In genomic region chr2:11799826-11800225, GRCh38 we compare ENCODE assay signal across 14 cellular contexts. TPM values are rescaled to one million over a fixed set of nuclear protein-coding genes. Genes with fewer than 3 reads are reported as not detected.
DNase-seq lines count a peak whose midpoint lies in the region; ATAC-seq and TF ChIP-seq lines count a peak whose summit lies in the region.
"Had no signal": no experiment of that assay in that cellular context is flagged by ENCODE, and none has a peak within 500 bp of the region (broad histone marks: within the 10 kb centered on the region; RNA-seq: fewer than 3 reads in every experiment).

No MANE protein-coding gene starts in this region.

- no peak overlapping the region for H3K4me3 ChIP-seq in right atrium auricular region
- no peak overlapping the region for H3K4me3 ChIP-seq in coronary artery
- H3K4me3 ChIP-seq in testis = no peak overlapping the region
- H3K4me3 ChIP-seq: GM23338 had no signal

- intact Hi-C loops in left cardiac atrium (cut with DNase I) (no loop called here), sciatic nerve (cut with DNase I) (no loop called here), testis (cut with DNase I; ENCODE audit: low total_unique reads) (no loop called here)

- ATAC-seq in left cardiac atrium (no peak), sciatic nerve (no peak), HG03139 (IDR thresholded peaks at IDR 0.05; ENCODE audit: unreplicated experiment) (no peak)
- ATAC-seq: GM23338 had no signal

- no peak overlapping the region for H3K27ac ChIP-seq in right atrium auricular region
- no peak overlapping the region for H3K27ac ChIP-seq in coronary artery
- H3K27ac ChIP-seq in testis = no peak overlapping the region
- H3K27ac ChIP-seq: C4-2B had no signal

- H3K36me3 ChIP-seq in right atrium auricular region = peaks cover 69% of the 10 kb centered on the region
- H3K36me3 ChIP-seq in testis (ENCODE audit: low read depth, missing control alignments) = peaks cover 6% of the 10 kb centered on the region

- peak; percentile 18 for DNase-seq in right atrium auricular region (ENCODE audit: low spot score)
- DNase-seq in left cardiac atrium = no peak
- peak; percentile 24 for DNase-seq in coronary artery (ENCODE audit: low spot score)
- peak; percentile 27 for DNase-seq in sciatic nerve (ENCODE audit: low spot score)
- DNase-seq in testis = no peak
- DNase-seq: ACHN; CD4-positive, alpha-beta T cell; DMS153; DMS79; GDM1; HCEC 1CT had no signal

- 90 to 93% methylated on average over 8 of the region's 8 CpGs for WGBS in testis, 2 donors

- H3K9me3 ChIP-seq in right atrium auricular region (no peaks in the 10 kb centered on the region), testis (no peaks in the 10 kb centered on the region)

- TF ChIP-seq POLR2A in testis (IDR thresholded peaks at IDR 0.05) = no peak

- H3K4me1 ChIP-seq in right atrium auricular region = no peaks in the 10 kb centered on the region
- no peaks in the 10 kb centered on the region for H3K4me1 ChIP-seq in testis

- H3K27me3 ChIP-seq in right atrium auricular region (no peaks in the 10 kb centered on the region), testis (no peaks in the 10 kb centered on the region)

- TF ChIP-seq CTCF in right atrium auricular region (IDR thresholded peaks at IDR 0.05) (no peak), coronary artery (IDR thresholded peaks at IDR 0.05) (no peak), testis (IDR thresholded peaks at IDR 0.05) (no peak)

RNA-seq across cellular contexts. Expression of gene LPIN1, which starts 53.4 kb away (rescaled TPM):
- total RNA-seq in right atrium auricular region (10 to 100 TPM; 21.0 to 27.4 TPM), left cardiac atrium (10 to 100 TPM; 38.7 to 69.1 TPM), sciatic nerve (141 TPM), testis (100 to 1,000 TPM in 1 of 2 donors, 10 to 100 TPM in 1; 90.0 to 198 TPM)
- polyA plus RNA-seq in testis (ENCODE audit: insufficient read depth, low read depth, low replicate concordance) = 169 TPM

Comparison
In these comparisons a context has a peak if more than half of its experiments do, and no peak if none do; other contexts are left out.
1. DNase-seq: peak in right atrium auricular region (single experiment), coronary artery (single experiment) and sciatic nerve (single experiment); none in left cardiac atrium (single experiment) and testis (single experiment).